Comparison of ENCODE assay signal across 16 cellular contexts in genomic region chr14:61992139-61992538, GRCh38.
"Had no signal": no experiment of that assay in that cellular context is flagged by ENCODE, and none has a peak within 500 bp of the region (broad histone marks: within the 10 kb centered on the region; RNA-seq: fewer than 3 reads in every experiment).

No MANE protein-coding gene starts in this region.

- H3K4me1 ChIP-seq: pancreas, thyroid gland, uterus had no signal

- DNase-seq: activated CD4-positive, alpha-beta T cell treated with anti-CD3 and anti-CD28 coated beads, Interleukin-2, amount 50 U/mL, for 4 hours; activated CD4-positive, CD25-positive, alpha-beta regulatory T cell treated with anti-CD3 and anti-CD28 coated beads, Interleukin-2, amount 50 U/mL, for 72 hours; activated naive CD4-positive, alpha-beta T cell treated with Interleukin-2 at 50 U/mL for 16 hours; activated naive CD8-positive, alpha-beta T cell treated with anti-CD3 and anti-CD28 coated beads, Interleukin-2, amount 50 U/mL, for 24 hours; aorta; islet precursor cell; midbrain; pancreas; stimulated activated CD4-positive, alpha-beta T cell treated with anti-CD3 and anti-CD28 coated beads, Interleukin-12 subunit alpha, Interleukin-12 subunit beta, amount 100 ng/mL, for 4 hours; stimulated activated CD4-positive, alpha-beta T cell treated with anti-CD3 and anti-CD28 coated beads, Interleukin-2, amount 100 ng/mL, for 24 hours; thyroid gland; uterus had no signal

- H3K4me3 ChIP-seq: hepatocyte, pancreas, thyroid gland, uterus had no signal

- H3K27ac Mint-ChIP-seq: activated naive CD8-positive, alpha-beta T cell treated with anti-CD3 and anti-CD28 coated beads, Interleukin-2, amount 50 U/mL, for 24 hours; activated T-helper 17 cell treated with anti-CD3 and anti-CD28 coated beads, Interleukin-2, amount 50 U/mL, for 72 hours had no signal

- H3K4me3 Mint-ChIP-seq: activated naive CD8-positive, alpha-beta T cell treated with anti-CD3 and anti-CD28 coated beads, Interleukin-2, amount 50 U/mL, for 24 hours; activated T-helper 17 cell treated with anti-CD3 and anti-CD28 coated beads, Interleukin-2, amount 50 U/mL, for 72 hours had no signal

- H2AFZ ChIP-seq: hepatocyte had no signal

- FAIRE-seq: pancreas had no signal

- H3K27ac ChIP-seq: hepatocyte, pancreas, thyroid gland, uterus had no signal

- H3K9me3 Mint-ChIP-seq: activated naive CD8-positive, alpha-beta T cell treated with anti-CD3 and anti-CD28 coated beads, Interleukin-2, amount 50 U/mL, for 24 hours; activated T-helper 17 cell treated with anti-CD3 and anti-CD28 coated beads, Interleukin-2, amount 50 U/mL, for 72 hours had no signal

- H3K9me3 ChIP-seq: pancreas, thyroid gland, uterus had no signal

- H3K4me2 ChIP-seq: hepatocyte had no signal

- H3K27me3 ChIP-seq: hepatocyte, pancreas, thyroid gland, uterus had no signal

- ATAC-seq: activated naive CD8-positive, alpha-beta T cell treated with anti-CD3 and anti-CD28 coated beads, Interleukin-2, amount 50 U/mL, for 24 hours; activated T-helper 17 cell treated with anti-CD3 and anti-CD28 coated beads, Interleukin-2, amount 50 U/mL, for 72 hours; esophagus mucosa; left lobe of liver; pancreas had no signal

- H3K4me1 Mint-ChIP-seq: activated naive CD8-positive, alpha-beta T cell treated with anti-CD3 and anti-CD28 coated beads, Interleukin-2, amount 50 U/mL, for 24 hours; activated T-helper 17 cell treated with anti-CD3 and anti-CD28 coated beads, Interleukin-2, amount 50 U/mL, for 72 hours had no signal

- H3K79me2 ChIP-seq: hepatocyte had no signal

- H3K36me3 ChIP-seq: pancreas, thyroid gland, uterus had no signal
